ENCODE assay signal across 22 cellular contexts in genomic region chr2:147945660-147946059, GRCh38.
A peak's percentile ranks its signal among the peaks of the same experiment; 100 is the strongest.
DNase-seq lines count a peak whose midpoint lies in the region; ATAC-seq, FAIRE-seq and TF ChIP-seq lines count a peak whose summit lies in the region.
"Had no signal": no experiment of that assay in that cellular context is flagged by ENCODE, and none has a peak within 500 bp of the region (broad histone marks: within the 10 kb centered on the region; RNA-seq: fewer than 3 reads in every experiment).

No MANE protein-coding gene starts in this region.

- H3K9me2 ChIP-seq in GM23338 (ENCODE audit: insufficient read depth): no peaks in the 10 kb centered on the region
- no peaks in the 10 kb centered on the region for H3K9me2 ChIP-seq in SK-N-SH

- H2BK5ac ChIP-seq in mesendoderm (ENCODE audit: low read length): no peak overlapping the region

- no peaks in the 10 kb centered on the region for H3K9me1 ChIP-seq in endothelial cell of umbilical vein (replicated peaks; ENCODE audit: control insufficient read depth, extremely low read depth, insufficient read depth, low read length)

- CTCF ChIA-PET in SK-N-SH (lab: Yijun Ruan, JAX): interaction anchor here (1.4 to 1.8 kb wide), 2 partner anchors 9 to 564 kb away, joined by 6 to 9 read pairs; no protein-coding TSS in a partner anchor
- CTCF ChIA-PET in endothelial cell of umbilical vein (lab: Charles Lee): interaction anchor here (0.8 to 1.6 kb wide), 5 partner anchors 44 to 1071 kb away, joined by 3 to 19 read pairs (median 4); no protein-coding TSS in a partner anchor

- no peak overlapping the region for H3K4me2 ChIP-seq in GM23338
- H3K4me2 ChIP-seq in SK-N-SH: no peak overlapping the region
- H3K4me2 ChIP-seq in endothelial cell of umbilical vein (ENCODE audit: insufficient read depth, low read length): no peak overlapping the region
- H3K4me2 ChIP-seq in mesendoderm (ENCODE audit: low read length): no peak overlapping the region
- H3K4me2 ChIP-seq: BLaER1 had no signal

- H3K9me3 Mint-ChIP-seq in GM23338: no peaks in the 10 kb centered on the region
- H3K9me3 Mint-ChIP-seq: activated CD4-positive, alpha-beta memory T cell treated with anti-CD3 and anti-CD28 coated beads, Interleukin-2, amount 10 ng/mL, durations not matched to agents 7 days and 5 days; activated T-helper 1 cell treated with anti-CD3 and anti-CD28 coated beads, Interleukin-12 subunit alpha, Interleukin-12 subunit beta, Interleukin-2, Interleukin-4 antibody, amounts not matched to agents 30 ng/mL and 10 ng/mL and 1 ng/mL, durations not matched to agents 14 hours and 24 hours and 36 hours; IgD-negative memory B cell; stimulated activated memory B cell treated with anti-CD40 and anti-IgM and Interleukin-4, amounts not matched to agents 10 μg/mL and 1 μg/mL and 100 μg/mL, for 72 hours had no signal

- FAIRE-seq in endothelial cell of umbilical vein (lab: Jason Lieb, UNC): no peak

- H4K8ac ChIP-seq in mesendoderm (ENCODE audit: low read depth, low read length): no peak overlapping the region

- H3K27ac Mint-ChIP-seq in GM23338: no peak overlapping the region
- H3K27ac Mint-ChIP-seq: activated CD4-positive, alpha-beta memory T cell treated with anti-CD3 and anti-CD28 coated beads, Interleukin-2, amount 10 ng/mL, durations not matched to agents 7 days and 5 days; activated T-helper 1 cell treated with anti-CD3 and anti-CD28 coated beads, Interleukin-12 subunit alpha, Interleukin-12 subunit beta, Interleukin-2, Interleukin-4 antibody, amounts not matched to agents 30 ng/mL and 10 ng/mL and 1 ng/mL, durations not matched to agents 14 hours and 24 hours and 36 hours; stimulated activated memory B cell treated with anti-CD40 and anti-IgM and Interleukin-4, amounts not matched to agents 10 μg/mL and 1 μg/mL and 100 μg/mL, for 72 hours had no signal

- H3K4ac ChIP-seq in mesendoderm (ENCODE audit: low read depth, low read length): no peak overlapping the region

- TF ChIP-seq CTCF in GM23338 (conservative IDR thresholded peaks at IDR 0.05; ENCODE audit: low read depth in 2 of 2) (no peak), SK-N-SH (IDR thresholded peaks at IDR 0.05) (no peak), endothelial cell of umbilical vein (IDR thresholded peaks at IDR 0.05; ENCODE audit: extremely low read depth in 1 of 2, insufficient read depth in 1 of 2, low read depth in 1 of 2, low read length in 2 of 2) (no peak)

- ATAC-seq in GM23338 (peak; percentile 49), HG03457 (IDR thresholded peaks at IDR 0.05; ENCODE audit: unreplicated experiment) (no peak), HG02885 (IDR thresholded peaks at IDR 0.05; ENCODE audit: poor library complexity, unreplicated experiment) (no peak)
- ATAC-seq: left lung; Panc1; stimulated activated memory B cell treated with anti-CD40 and anti-IgM and Interleukin-4, amounts not matched to agents 10 μg/mL and 1 μg/mL and 100 μg/mL, for 72 hours had no signal

- no peak overlapping the region for H3K4me3 Mint-ChIP-seq in GM23338
- H3K4me3 Mint-ChIP-seq: activated CD4-positive, alpha-beta memory T cell treated with anti-CD3 and anti-CD28 coated beads, Interleukin-2, amount 10 ng/mL, durations not matched to agents 7 days and 5 days; activated T-helper 1 cell treated with anti-CD3 and anti-CD28 coated beads, Interleukin-12 subunit alpha, Interleukin-12 subunit beta, Interleukin-2, Interleukin-4 antibody, amounts not matched to agents 30 ng/mL and 10 ng/mL and 1 ng/mL, durations not matched to agents 14 hours and 24 hours and 36 hours; IgD-negative memory B cell; stimulated activated memory B cell treated with anti-CD40 and anti-IgM and Interleukin-4, amounts not matched to agents 10 μg/mL and 1 μg/mL and 100 μg/mL, for 72 hours had no signal

- H3K4me1 ChIP-seq in GM23338 (ENCODE audit: insufficient read depth) (no peaks in the 10 kb centered on the region), SK-N-SH (ENCODE audit: control insufficient read depth in 1 of 2, insufficient read depth in 2 of 2, low read depth in 1 of 2, low read length in 1 of 2) (no peaks in the 10 kb centered on the region), endothelial cell of umbilical vein (ENCODE audit: control insufficient read depth, extremely low read depth, insufficient read depth, low read length) (no peaks in the 10 kb centered on the region), mesendoderm (ENCODE audit: control insufficient read depth, low read depth, low read length) (no peaks in the 10 kb centered on the region)
- H3K4me1 ChIP-seq: adrenal gland, BLaER1, esophagus squamous epithelium, left lung, transverse colon had no signal

- POLR2A ChIA-PET in SK-N-SH (lab: Yijun Ruan, JAX) (no interaction called here), endothelial cell of umbilical vein (lab: Charles Lee) (no interaction called here)

- no peak overlapping the region for H2AK5ac ChIP-seq in mesendoderm (ENCODE audit: low read length)

- H3F3A ChIP-seq in GM23338 (replicated peaks; ENCODE audit: low read depth): no peaks in the 10 kb centered on the region
- H3F3A ChIP-seq in SK-N-SH (replicated peaks; ENCODE audit: insufficient read depth): peaks cover 4% of the 10 kb centered on the region

- peak; percentile 32 for DNase-seq in GM23338 (ENCODE audit: low spot score)
- DNase-seq in SK-N-SH: no peak
- DNase-seq in endothelial cell of umbilical vein (ENCODE audit: low read depth, low spot score): peak; percentile 28
- DNase-seq in mesendoderm: peak; percentile 46
- no peak for DNase-seq in activated T-cell treated with anti-CD3 and anti-CD28 coated beads, Interleukin-2, amount 50 U/mL, for 1 hour
- DNase-seq in posterior vena cava (ENCODE audit: low spot score): no peak
- DNase-seq: activated CD4-positive, alpha-beta memory T cell treated with anti-CD3 and anti-CD28 coated beads, Interleukin-2, amount 10 ng/mL, durations not matched to agents 7 days and 5 days; adrenal gland; esophagus squamous epithelium; hypothalamus; left lung; NCI-H1092 treated with DMSO at 0.1 percent for 48 hours; SW 1271; transverse colon had no signal

- no peak overlapping the region for H2BK120ac ChIP-seq in mesendoderm (ENCODE audit: low read depth, low read length)

- H3K27me3 ChIP-seq in GM23338 (ENCODE audit: insufficient read depth) (no peaks in the 10 kb centered on the region), SK-N-SH (ENCODE audit: insufficient read depth) (no peaks in the 10 kb centered on the region), endothelial cell of umbilical vein (ENCODE audit: control insufficient read depth in 2 of 2, insufficient read depth in 2 of 2, low read length in 2 of 2) (no peaks in the 10 kb centered on the region), mesendoderm (ENCODE audit: insufficient read depth, low read length, poor library complexity) (no peaks in the 10 kb centered on the region)
- H3K27me3 ChIP-seq: adrenal gland, BLaER1, esophagus squamous epithelium, left lung, transverse colon had no signal

- no peaks in the 10 kb centered on the region for H3K9me3 ChIP-seq in SK-N-SH
- H3K9me3 ChIP-seq in endothelial cell of umbilical vein (replicated peaks; ENCODE audit: control insufficient read depth, insufficient read depth, low read length): no peaks in the 10 kb centered on the region
- H3K9me3 ChIP-seq: adrenal gland, BLaER1, esophagus squamous epithelium, left lung, transverse colon had no signal

- H3K27ac ChIP-seq in GM23338 (ENCODE audit: low read depth) (no peak overlapping the region), SK-N-SH (ENCODE audit: low read depth in 2 of 2, low read length in 1 of 2) (no peak overlapping the region), endothelial cell of umbilical vein (ENCODE audit: insufficient read depth, low read depth, low read length) (no peak overlapping the region), mesendoderm (ENCODE audit: low read depth, low read length) (no peak overlapping the region)
- H3K27ac ChIP-seq: adrenal gland, BLaER1, esophagus squamous epithelium, left lung, skin epidermis, transverse colon had no signal

- no peak overlapping the region for H3K18ac ChIP-seq in mesendoderm (ENCODE audit: low read length)

- no peak overlapping the region for H4K5ac ChIP-seq in mesendoderm (ENCODE audit: low read length)

- H3K9ac ChIP-seq in SK-N-SH: no peak overlapping the region
- H3K9ac ChIP-seq in endothelial cell of umbilical vein (replicated peaks; ENCODE audit: extremely low read depth, insufficient read depth, low read length): no peak overlapping the region
- H3K9ac ChIP-seq in mesendoderm (ENCODE audit: low read length): no peak overlapping the region
- H3K9ac ChIP-seq: BLaER1 had no signal

- dilution Hi-C loops in endothelial cell of umbilical vein (cut with MboI; ENCODE audit: extremely low pct_ligation_motif_present, low sequenced_read_pairs): no loop called here

- 93% methylated on average over 1 of the region's 1 CpG for WGBS in SK-N-SH (ENCODE audit: low lambda C conversion rate)
- no CpG with 5 or more reads among the region's 1 CpG for WGBS in mesendoderm (ENCODE audit: extremely low coverage, insufficient coverage, low lambda C conversion rate)

- intact Hi-C loops in endothelial cell of umbilical vein (cut with micrococcal nuclease) (no loop called here), posterior vena cava (cut with DNase I) (no loop called here)

- H3K4me3 ChIP-seq in GM23338 (no peak overlapping the region), SK-N-SH (ENCODE audit: low read depth in 2 of 2, low read length in 1 of 2) (no peak overlapping the region), endothelial cell of umbilical vein (replicated peaks in 1 of 3; ENCODE audit: insufficient read depth in 1 of 3, low read depth in 1 of 3, low read length in 3 of 3) (no peak overlapping the region), mesendoderm (ENCODE audit: low read length) (no peak overlapping the region)
- H3K4me3 ChIP-seq: adrenal gland, BLaER1, esophagus squamous epithelium, left lung, skin epidermis, transverse colon had no signal

- TF ChIP-seq EP300 in SK-N-SH (IDR thresholded peaks at IDR 0.05; ENCODE audit: borderline replicate concordance in 1 of 2, low read depth in 1 of 2, low read length in 1 of 2): no peak

- no peak overlapping the region for H2BK15ac ChIP-seq in mesendoderm (replicated peaks; ENCODE audit: low read depth)

- H4K20me1 ChIP-seq in GM23338 (replicated peaks; ENCODE audit: insufficient read depth) (no peaks in the 10 kb centered on the region), SK-N-SH (ENCODE audit: insufficient read depth) (no peaks in the 10 kb centered on the region; the same call in 1 of the 2 replicates), endothelial cell of umbilical vein (replicated peaks; ENCODE audit: control insufficient read depth, extremely low read depth, insufficient read depth, low read length) (peaks cover 2% of the 10 kb centered on the region)
- H4K20me1 ChIP-seq: BLaER1 had no signal

- TF ChIP-seq RAD21 in SK-N-SH (IDR thresholded peaks at IDR 0.05; ENCODE audit: low read length): no peak

- H2AFZ ChIP-seq in GM23338: no peak overlapping the region
- H2AFZ ChIP-seq in SK-N-SH (ENCODE audit: low read depth): no peak overlapping the region
- H2AFZ ChIP-seq in endothelial cell of umbilical vein (ENCODE audit: low read depth, low read length): no peak overlapping the region

- no peaks in the 10 kb centered on the region for H3K27me3 Mint-ChIP-seq in GM23338 (ENCODE audit: insufficient read depth, low read depth, poor library complexity)
- H3K27me3 Mint-ChIP-seq: activated CD4-positive, alpha-beta memory T cell treated with anti-CD3 and anti-CD28 coated beads, Interleukin-2, amount 10 ng/mL, durations not matched to agents 7 days and 5 days; IgD-negative memory B cell; stimulated activated memory B cell treated with anti-CD40 and anti-IgM and Interleukin-4, amounts not matched to agents 10 μg/mL and 1 μg/mL and 100 μg/mL, for 72 hours had no signal

- no peaks in the 10 kb centered on the region for H3K4me1 Mint-ChIP-seq in GM23338
- H3K4me1 Mint-ChIP-seq: activated CD4-positive, alpha-beta memory T cell treated with anti-CD3 and anti-CD28 coated beads, Interleukin-2, amount 10 ng/mL, durations not matched to agents 7 days and 5 days; IgD-negative memory B cell; stimulated activated memory B cell treated with anti-CD40 and anti-IgM and Interleukin-4, amounts not matched to agents 10 μg/mL and 1 μg/mL and 100 μg/mL, for 72 hours had no signal

- H3K56ac ChIP-seq in mesendoderm (ENCODE audit: low read length): no peak overlapping the region

- BruUV-seq in endothelial cell of umbilical vein (replicated peaks; lab: Mats Ljungman, UMichigan): no TSS peak

- no peak overlapping the region for H3K23ac ChIP-seq in mesendoderm (ENCODE audit: low read length)

- H3K79me1 ChIP-seq in mesendoderm (ENCODE audit: low read length): no peaks in the 10 kb centered on the region

- peaks cover 9% of the 10 kb centered on the region for H3K36me3 ChIP-seq in GM23338 (ENCODE audit: insufficient read depth)
- peaks cover 52 to 61% of the 10 kb centered on the region in 2 experiments for H3K36me3 ChIP-seq in SK-N-SH (replicated peaks in 1 of 2; ENCODE audit: control insufficient read depth in 1 of 2, insufficient read depth in 2 of 2, low read length in 1 of 2)
- no peaks in the 10 kb centered on the region for H3K36me3 ChIP-seq in endothelial cell of umbilical vein (ENCODE audit: control insufficient read depth in 2 of 2, extremely low read depth in 1 of 2, insufficient read depth in 2 of 2, low read length in 2 of 2)
- H3K36me3 ChIP-seq in mesendoderm (ENCODE audit: control insufficient read depth, insufficient read depth, low read length): no peaks in the 10 kb centered on the region
- H3K36me3 ChIP-seq: adrenal gland had no signal

- H3K36me3 Mint-ChIP-seq in GM23338 (ENCODE audit: low read depth): peaks cover 15% of the 10 kb centered on the region; the same call in 2 of the 3 replicates

- no peaks in the 10 kb centered on the region for H3K79me2 ChIP-seq in GM23338 (replicated peaks; ENCODE audit: insufficient read depth)
- no peaks in the 10 kb centered on the region for H3K79me2 ChIP-seq in SK-N-SH (ENCODE audit: insufficient read depth)
- no peaks in the 10 kb centered on the region for H3K79me2 ChIP-seq in endothelial cell of umbilical vein (ENCODE audit: control insufficient read depth, insufficient read depth, low read length)
- no peaks in the 10 kb centered on the region for H3K79me2 ChIP-seq in mesendoderm (ENCODE audit: control insufficient read depth, insufficient read depth, low read length)

- TF ChIP-seq POLR2A in endothelial cell of umbilical vein (IDR thresholded peaks at IDR 0.05; ENCODE audit: low read depth, low read length): no peak

Comparison
In these comparisons a context has a peak if more than half of its experiments do, and no peak if none do; other contexts are left out.
1. DNase-seq: peak in GM23338 (single experiment), endothelial cell of umbilical vein (single experiment) and mesendoderm (single experiment); none in SK-N-SH (single experiment), activated T-cell treated with anti-CD3 and anti-CD28 coated beads, Interleukin-2, amount 50 U/mL, for 1 hour (single experiment) and posterior vena cava (single experiment).